In genomic region chr12:57008113-57008687, GRCh38 we compare ENCODE assay signal across 8 cellular contexts. TPM values are rescaled to one million over a fixed set of nuclear protein-coding genes. Genes with fewer than 3 reads are reported as not detected.
DNase-seq lines count a peak whose midpoint lies in the region; ATAC-seq, FAIRE-seq and TF ChIP-seq lines count a peak whose summit lies in the region.

No MANE protein-coding gene starts in this region.

- H3K9me3 ChIP-seq in A549 (no peaks in the 10 kb centered on the region), prostate gland (no peaks in the 10 kb centered on the region)

- no peaks in the 10 kb centered on the region for H3K9me3 Mint-ChIP-seq in T-helper 2 cell treated with Interferon-gamma antibody and Interleukin-4, amounts not matched to agents 5 μg/mL and 100 μg/mL, for 36 hours

- no peak for TF ChIP-seq EP300 in A549 (IDR thresholded peaks at IDR 0.05)

- H3K27ac ChIP-seq in A549 (peak overlapping the region in 1 of 2 experiments; percentile 59; a peak in 3 of 6 replicates), prostate gland (peak overlapping the region; percentile 40 to 48)

- H3K4me1 Mint-ChIP-seq in T-helper 2 cell treated with Interferon-gamma antibody and Interleukin-4, amounts not matched to agents 5 μg/mL and 100 μg/mL, for 36 hours (ENCODE audit: low read depth) = peaks cover 55% of the 10 kb centered on the region

- no peak overlapping the region for H3K4me3 Mint-ChIP-seq in T-helper 2 cell treated with Interferon-gamma antibody and Interleukin-4, amounts not matched to agents 5 μg/mL and 100 μg/mL, for 36 hours

- WGBS in A549 (ENCODE audit: missing lambda C conversion rate) = 0% methylated on average over 1 of the region's 1 CpG
- WGBS in prostate gland = 43% methylated on average over 1 of the region's 1 CpG

- H3K27ac Mint-ChIP-seq in T-helper 2 cell treated with Interferon-gamma antibody and Interleukin-4, amounts not matched to agents 5 μg/mL and 100 μg/mL, for 36 hours = peak overlapping the region; percentile 61

- peak overlapping the region; percentile 60 for H3K4me2 ChIP-seq in A549

- POLR2A ChIA-PET in A549 (lab: Yijun Ruan, JAX) = no interaction called here

- no peak for TF ChIP-seq POLR2A in A549 (IDR thresholded peaks at IDR 0.05; ENCODE audit: low read length)
- TF ChIP-seq POLR2A in prostate gland (IDR thresholded peaks at IDR 0.05) = no peak

- TF ChIP-seq CTCF in A549 (IDR thresholded peaks at IDR 0.05) (peak; percentile 72), prostate gland (IDR thresholded peaks at IDR 0.05) (peak in 3 of 4 experiments; percentile 33 to 64 (median 61))

- DNase-seq in A549 (ENCODE audit: low read depth in 1 of 2, low spot score in 1 of 2) = peak; percentile 63 to 79
- DNase-seq in NCI-H1694 treated with DMSO at 0.1 percent for 48 hours (lab: John Stamatoyannopoulos, UW) = peak; percentile 86
- DNase-seq in T-helper 2 cell treated with Interferon-gamma antibody and Interleukin-4, amounts not matched to agents 5 μg/mL and 100 μg/mL, for 36 hours (ENCODE audit: low spot score) = no peak
- DNase-seq in fibroblast of peridontal ligament (ENCODE audit: extremely low read depth) = peak; percentile 87
- DNase-seq in prostate gland (ENCODE audit: low spot score) = no peak

- FAIRE-seq in A549 (lab: Jason Lieb, UNC) (no peak), G401.6 (lab: Jason Lieb, UNC) (peak; percentile 87)

- peaks cover 27% of the 10 kb centered on the region for H3K4me1 ChIP-seq in A549
- H3K4me1 ChIP-seq in prostate gland (replicated peaks) = no peaks in the 10 kb centered on the region

- H3K4me3 ChIP-seq in A549 (no peak overlapping the region), prostate gland (no peak overlapping the region)

- intact Hi-C loops in prostate gland (cut with DNase I) = loop anchor here (5.0 kb wide), 1 partner anchor 49 kb away; no protein-coding TSS in a partner anchor

- no peaks in the 10 kb centered on the region for H3K27me3 Mint-ChIP-seq in T-helper 2 cell treated with Interferon-gamma antibody and Interleukin-4, amounts not matched to agents 5 μg/mL and 100 μg/mL, for 36 hours (ENCODE audit: low read depth)

- CTCF ChIA-PET in A549 (lab: Yijun Ruan, JAX) = interaction anchor here (0.7 to 8.5 kb wide), 31 partner anchors 8 to 281 kb away, joined by 3 to 161 read pairs (median 4); partner anchors contain the start of genes MYO1A, STAT6 and TAC3

- peaks cover 0 to 8% of the 10 kb centered on the region in 2 donors for H3K36me3 ChIP-seq in prostate gland

- H3K36me3 Mint-ChIP-seq in T-helper 2 cell treated with Interferon-gamma antibody and Interleukin-4, amounts not matched to agents 5 μg/mL and 100 μg/mL, for 36 hours (ENCODE audit: low read depth) = peaks cover 15% of the 10 kb centered on the region

- no peaks in the 10 kb centered on the region for H3K27me3 ChIP-seq in prostate gland (replicated peaks; ENCODE audit: insufficient read depth)

- peak; percentile 77 to 90 for TF ChIP-seq RAD21 in A549 (conservative IDR thresholded peaks at IDR 0.05 in 1 of 2, IDR thresholded peaks at IDR 0.05 in 1 of 2)

- peak; percentile 41 to 73; a peak in 5 of 6 replicates for ATAC-seq in A549
- no peak for ATAC-seq in GM19351 (IDR thresholded peaks at IDR 0.05; ENCODE audit: unreplicated experiment)
- no peak for ATAC-seq in GM19455 (IDR thresholded peaks at IDR 0.05; ENCODE audit: unreplicated experiment)

TF ChIP-seq in A549, 52 proteins besides CTCF, POLR2A, EP300 and RAD21:
- TF ChIP-seq SMC3 (IDR thresholded peaks at IDR 0.05) = peak; percentile 62
- TF ChIP-seq GATA3 (IDR thresholded peaks at IDR 0.05; ENCODE audit: borderline replicate concordance) = no peak
- TF ChIP-seq ELK1 (IDR thresholded peaks at IDR 0.05; ENCODE audit: low read depth, low read length) = no peak
- no peak for TF ChIP-seq MAX (IDR thresholded peaks at IDR 0.05)
- TF ChIP-seq REST (IDR thresholded peaks at IDR 0.05) = no peak
- TF ChIP-seq HOXA7 (CRISPR knock-in tag; IDR thresholded peaks at IDR 0.05) = no peak
- TF ChIP-seq USF2 (IDR thresholded peaks at IDR 0.05) = no peak
- no peak for TF ChIP-seq ATOH8 (CRISPR knock-in tag; IDR thresholded peaks at IDR 0.05; ENCODE audit: low read depth)

RNA-seq across cellular contexts. Expression of gene ZBTB39, which starts 1.9 kb away (rescaled TPM):
- polyA plus RNA-seq in A549 (2011; rRNA removed) = 9.5 and 9.8 TPM in 2 replicates
- polyA plus RNA-seq in A549 (2012; cell fraction: cytosol; rRNA removed) = 4.6 and 5.2 TPM in 2 replicates
- 4.3 and 5.4 TPM in 2 replicates for polyA plus RNA-seq in A549 (2012; cell fraction: nucleus; rRNA removed)
- 4.3 to 4.7 TPM (median 4.5 TPM) in 3 replicates for polyA plus RNA-seq in A549 (2017; fragmentation: RNase III; extraction: RNeasy Plus Mini Kit Qiagen cat#74134 plus additional on column Dnase treatment)
- 17.6 and 21.0 TPM in 2 replicates for polyA minus RNA-seq in A549 (2011; rRNA and poly(A)+ RNA removed)
- total RNA-seq in prostate gland = 10 to 100 TPM in 1 of 2 donors, 1 to 10 TPM in 1; 5.8 to 15.6 TPM

RNA-seq across cellular contexts. Expression of gene TAC3, which starts 8.1 kb away (rescaled TPM):
- polyA plus RNA-seq in A549 (2011; rRNA removed) = 0.16 and 0.26 TPM in 2 replicates
- polyA plus RNA-seq in A549 (2012; cell fraction: cytosol; rRNA removed) = 0.05 TPM in 1 of 2 replicates, not detected in the other
- 0.34 and 0.76 TPM in 2 replicates for polyA plus RNA-seq in A549 (2012; cell fraction: nucleus; rRNA removed)
- not detected in 3 replicates for polyA plus RNA-seq in A549 (2017; fragmentation: RNase III; extraction: RNeasy Plus Mini Kit Qiagen cat#74134 plus additional on column Dnase treatment)
- polyA minus RNA-seq in A549 (2011; rRNA and poly(A)+ RNA removed) = 0.66 TPM in 1 of 2 replicates, not detected in the other
- not detected for total RNA-seq in prostate gland

RNA-seq across cellular contexts. Expression of gene MYO1A, which starts 41.7 kb away (rescaled TPM):
- polyA plus RNA-seq in A549 (2011; rRNA removed) = 1.9 and 3.1 TPM in 2 replicates
- 0.13 and 0.17 TPM in 2 replicates for polyA plus RNA-seq in A549 (2012; cell fraction: cytosol; rRNA removed)
- polyA plus RNA-seq in A549 (2012; cell fraction: nucleus; rRNA removed) = 0.61 and 0.74 TPM in 2 replicates
- 0.17 to 0.67 TPM (median 0.50 TPM) in 3 replicates for polyA plus RNA-seq in A549 (2017; fragmentation: RNase III; extraction: RNeasy Plus Mini Kit Qiagen cat#74134 plus additional on column Dnase treatment)
- 4.8 and 5.6 TPM in 2 replicates for polyA minus RNA-seq in A549 (2011; rRNA and poly(A)+ RNA removed)
- under 1 TPM; 0.09 to 0.74 TPM for total RNA-seq in prostate gland

RNA-seq across cellular contexts. Expression of gene RDH16, which starts 50.8 kb away (rescaled TPM):
- 0.21 and 0.22 TPM in 2 replicates for polyA plus RNA-seq in A549 (2011; rRNA removed)
- 0.05 and 0.07 TPM in 2 replicates for polyA plus RNA-seq in A549 (2012; cell fraction: cytosol; rRNA removed)
- 0.43 and 0.59 TPM in 2 replicates for polyA plus RNA-seq in A549 (2012; cell fraction: nucleus; rRNA removed)
- 0.06 to 0.09 TPM (median 0.08 TPM) in 3 replicates for polyA plus RNA-seq in A549 (2017; fragmentation: RNase III; extraction: RNeasy Plus Mini Kit Qiagen cat#74134 plus additional on column Dnase treatment)
- 0.29 TPM in 1 of 2 replicates, not detected in the other for polyA minus RNA-seq in A549 (2011; rRNA and poly(A)+ RNA removed)
- 1 to 10 TPM; 4.4 to 7.8 TPM for total RNA-seq in prostate gland

Comparison
In these comparisons a context has a peak if more than half of its experiments do, and no peak if none do; other contexts are left out.
1. ATAC-seq: peak in A549 (2 of 2); none in GM19351 (single experiment) and GM19455 (single experiment).
2. DNase-seq: peak in A549 (2 of 2), NCI-H1694 treated with DMSO at 0.1 percent for 48 hours (single experiment) and fibroblast of peridontal ligament (single experiment); none in T-helper 2 cell treated with Interferon-gamma antibody and Interleukin-4, amounts not matched to agents 5 μg/mL and 100 μg/mL, for 36 hours (single experiment) and prostate gland (single experiment).